In genomic region chr10:58590152-58590551, GRCh38 we compare ENCODE assay signal across 10 cellular contexts.
DNase-seq lines count a peak whose midpoint lies in the region; ATAC-seq and TF ChIP-seq lines count a peak whose summit lies in the region.
"Had no signal": no experiment of that assay in that cellular context is flagged by ENCODE, and none has a peak within 500 bp of the region (broad histone marks: within the 10 kb centered on the region; RNA-seq: fewer than 3 reads in every experiment).

No MANE protein-coding gene starts in this region.

- H3K27ac ChIP-seq in SJSA1, result no peak overlapping the region
- no peak overlapping the region for H3K27ac ChIP-seq in psoas muscle
- H3K27ac ChIP-seq: Peyer's patch had no signal

- intact Hi-C loops in psoas muscle (cut with DNase I), result no loop called here

- CTCF ChIA-PET in T-cell (lab: Charles Lee), result no interaction called here

- POLR2A ChIA-PET in T-cell (lab: Charles Lee), result no interaction called here

- no peak overlapping the region for H3K27ac Mint-ChIP-seq in T-cell
- H3K27ac Mint-ChIP-seq: naive thymus-derived CD8-positive, alpha-beta T cell had no signal

- H3K36me3 ChIP-seq in SJSA1 (peaks cover 5% of the 10 kb centered on the region; the same call in 1 of the 2 replicates), psoas muscle (ENCODE audit: insufficient read depth in 1 of 2, low read depth in 1 of 2) (no peaks in the 10 kb centered on the region)
- H3K36me3 ChIP-seq: Peyer's patch had no signal

- peaks cover 4 to 7% of the 10 kb centered on the region in 2 donors for H3K27me3 Mint-ChIP-seq in T-cell

- ATAC-seq in psoas muscle, result peak in 3 of 4 donors; percentile 40 to 64 (median 50)
- ATAC-seq in GM18858 (IDR thresholded peaks at IDR 0.05; ENCODE audit: unreplicated experiment), result no peak
- ATAC-seq in T-cell (replicated peaks in 1 of 4), result no peak
- ATAC-seq: naive thymus-derived CD8-positive, alpha-beta T cell had no signal

- no peaks in the 10 kb centered on the region for H3K27me3 ChIP-seq in SJSA1 (replicated peaks)
- H3K27me3 ChIP-seq in psoas muscle (ENCODE audit: insufficient read depth in 3 of 3, low read length in 2 of 3), result no peaks in the 10 kb centered on the region
- H3K27me3 ChIP-seq: Peyer's patch had no signal

- H3K9me3 ChIP-seq in SJSA1 (replicated peaks) (no peaks in the 10 kb centered on the region), psoas muscle (no peaks in the 10 kb centered on the region)
- H3K9me3 ChIP-seq: Peyer's patch had no signal

- TF ChIP-seq CTCF in foreskin fibroblast (IDR thresholded peaks at IDR 0.05; ENCODE audit: low read depth, low read length) (no peak), psoas muscle (IDR thresholded peaks at IDR 0.05) (no peak)

- H3K9me3 Mint-ChIP-seq in T-cell, result peaks cover 0 to 1% (median 0%) of the 10 kb centered on the region in 3 donors

- H3K36me3 Mint-ChIP-seq in T-cell, result no peaks in the 10 kb centered on the region
- H3K36me3 Mint-ChIP-seq: naive thymus-derived CD8-positive, alpha-beta T cell had no signal

- H3K4me3 Mint-ChIP-seq in T-cell, result no peak overlapping the region
- H3K4me3 Mint-ChIP-seq: naive thymus-derived CD8-positive, alpha-beta T cell had no signal

- no peaks in the 10 kb centered on the region for H3K4me1 Mint-ChIP-seq in T-cell
- H3K4me1 Mint-ChIP-seq: naive thymus-derived CD8-positive, alpha-beta T cell had no signal

- H3K4me3 ChIP-seq in SJSA1 (no peak overlapping the region), foreskin fibroblast (ENCODE audit: low read depth in 1 of 2, low read length in 2 of 2) (no peak overlapping the region), psoas muscle (no peak overlapping the region)
- H3K4me3 ChIP-seq: Peyer's patch had no signal

- H3K4me1 ChIP-seq in SJSA1 (replicated peaks) (peaks cover 20% of the 10 kb centered on the region), psoas muscle (no peaks in the 10 kb centered on the region)
- H3K4me1 ChIP-seq: Peyer's patch had no signal

- WGBS in psoas muscle, 3 donors, result 49 to 73% (median 55%) methylated on average over 2 of the region's 2 CpGs

- DNase-seq in EH (ENCODE audit: low read depth) (peak; percentile 99), SJSA1 (ENCODE audit: low read depth in 1 of 2, low spot score in 2 of 2) (peak; percentile 63 to 64), foreskin fibroblast (peak; percentile 96 to 97), psoas muscle (no peak), T-cell (no peak), NCI-H1092 (lab: John Stamatoyannopoulos, UW) (no peak)
- DNase-seq in activated T-cell treated with anti-CD3 and anti-CD28 coated beads, Interleukin-2, amount 50 U/mL, for 1 hour, result no peak
- DNase-seq: naive thymus-derived CD8-positive, alpha-beta T cell; Peyer's patch had no signal

Comparison
In these comparisons a context has a peak if more than half of its experiments do, and no peak if none do; other contexts are left out.
1. DNase-seq: peak in EH (single experiment), SJSA1 (2 of 2) and foreskin fibroblast (2 of 2); none in psoas muscle (0 of 2), T-cell (0 of 34), NCI-H1092 (single experiment) and activated T-cell treated with anti-CD3 and anti-CD28 coated beads, Interleukin-2, amount 50 U/mL, for 1 hour (single experiment).
2. ATAC-seq: peak in psoas muscle (3 of 4); none in GM18858 (single experiment) and T-cell (0 of 4).